ENCODE assay signal across 8 cellular contexts in genomic region chr11:76670475-76671235, GRCh38. TPM values are rescaled to one million over a fixed set of nuclear protein-coding genes. Genes with fewer than 3 reads are reported as not detected.
A peak's percentile ranks its signal among the peaks of the same experiment; 100 is the strongest.
DNase-seq lines count a peak whose midpoint lies in the region; ATAC-seq and TF ChIP-seq lines count a peak whose summit lies in the region.

LRRC32 (minus strand) TSS chr11:76670747; CDS start chr11:76665954, 4,793 bp downstream.

- 0 to 1% methylated on average over 68 to 85 of the region's 85 CpGs for WGBS in lung, 2 donors

- H3K27ac Mint-ChIP-seq in T-helper 1 cell treated with Interleukin-12 subunit alpha and Interleukin-12 subunit beta and Interleukin-4 antibody, amounts not matched to agents 30 μg/mL and 1 μg/mL, for 36 hours: no peak within 1 kb of the TSS

- H3K27me3 Mint-ChIP-seq in T-helper 1 cell treated with Interleukin-12 subunit alpha and Interleukin-12 subunit beta and Interleukin-4 antibody, amounts not matched to agents 30 μg/mL and 1 μg/mL, for 36 hours (ENCODE audit: low read depth): peaks cover 38% of the 10 kb centered on the region

- H3K36me3 ChIP-seq in lung (ENCODE audit: control insufficient read depth in 2 of 2, insufficient read depth in 2 of 2, low read length in 2 of 2) (no peaks in the 10 kb centered on the region), stomach smooth muscle (ENCODE audit: control insufficient read depth in 2 of 2, insufficient read depth in 2 of 2, low read length in 2 of 2) (no peaks in the 10 kb centered on the region)

- peaks cover 2% of the 10 kb centered on the region for H3K36me3 Mint-ChIP-seq in T-helper 1 cell treated with Interleukin-12 subunit alpha and Interleukin-12 subunit beta and Interleukin-4 antibody, amounts not matched to agents 30 μg/mL and 1 μg/mL, for 36 hours (ENCODE audit: low read depth)

- peak within 1 kb of the TSS; percentile 79 for H3K4me3 Mint-ChIP-seq in T-helper 1 cell treated with Interleukin-12 subunit alpha and Interleukin-12 subunit beta and Interleukin-4 antibody, amounts not matched to agents 30 μg/mL and 1 μg/mL, for 36 hours

- no peaks in the 10 kb centered on the region for H3K9me3 Mint-ChIP-seq in T-helper 1 cell treated with Interleukin-12 subunit alpha and Interleukin-12 subunit beta and Interleukin-4 antibody, amounts not matched to agents 30 μg/mL and 1 μg/mL, for 36 hours

- ATAC-seq in lung (ENCODE audit: insufficient read depth, low FRiP score) (peak; percentile 19), HG03175 (IDR thresholded peaks at IDR 0.05; ENCODE audit: unreplicated experiment) (no peak)

- H3K27me3 ChIP-seq in lung (ENCODE audit: control insufficient read depth, insufficient read depth) (no peaks in the 10 kb centered on the region), stomach smooth muscle (ENCODE audit: control insufficient read depth in 1 of 2, insufficient read depth in 2 of 2, low read length in 2 of 2) (peaks cover 9 to 25% of the 10 kb centered on the region in 2 donors)

- H3K27ac ChIP-seq in coronary artery (peak within 1 kb of the TSS; percentile 87 to 90), lung (ENCODE audit: low read depth in 1 of 2, low read length in 1 of 2) (peak within 1 kb of the TSS; percentile 70 to 80), stomach smooth muscle (ENCODE audit: low read length) (peak within 1 kb of the TSS; percentile 24)

- TF ChIP-seq CTCF in GM20000 (IDR thresholded peaks at IDR 0.05; ENCODE audit: extremely low read depth, missing control alignments) (no peak), coronary artery (IDR thresholded peaks at IDR 0.05) (no peak), lung (IDR thresholded peaks at IDR 0.05; ENCODE audit: control extremely low read depth, extremely low read depth) (no peak)

- H3K9ac ChIP-seq in stomach smooth muscle (ENCODE audit: low read length in 2 of 2): peak within 1 kb of the TSS in 1 of 2 donors; percentile 47

- peaks cover 0 to 5% of the 10 kb centered on the region in 2 donors for H3K4me1 ChIP-seq in lung (ENCODE audit: control insufficient read depth in 2 of 2, insufficient read depth in 2 of 2, low read length in 2 of 2)
- peaks cover 19% of the 10 kb centered on the region for H3K4me1 ChIP-seq in stomach smooth muscle (ENCODE audit: control insufficient read depth, insufficient read depth, low read length)

- peak; percentile 69 for DNase-seq in GM20000 (ENCODE audit: low spot score)
- no peak for DNase-seq in coronary artery (ENCODE audit: low spot score)
- peak; percentile 55 for DNase-seq in lung (ENCODE audit: low spot score)
- DNase-seq in NCI-H1436 (lab: John Stamatoyannopoulos, UW): no peak
- DNase-seq in Kasumi-1 (lab: John Stamatoyannopoulos, UW): no peak

- H3K4me3 ChIP-seq in coronary artery (peak within 1 kb of the TSS; percentile 81), lung (peak within 1 kb of the TSS; percentile 66), stomach smooth muscle (ENCODE audit: low read length in 2 of 2) (peak within 1 kb of the TSS; percentile 33 to 69)

- H3K4me1 Mint-ChIP-seq in T-helper 1 cell treated with Interleukin-12 subunit alpha and Interleukin-12 subunit beta and Interleukin-4 antibody, amounts not matched to agents 30 μg/mL and 1 μg/mL, for 36 hours (ENCODE audit: low read depth): peaks cover 19% of the 10 kb centered on the region

- H3K9me3 ChIP-seq in lung (ENCODE audit: control insufficient read depth in 2 of 2, insufficient read depth in 1 of 2, low read length in 1 of 2) (no peaks in the 10 kb centered on the region), stomach smooth muscle (ENCODE audit: control insufficient read depth in 2 of 2, low read length in 2 of 2) (no peaks in the 10 kb centered on the region)

RNA-seq across cellular contexts. Expression of gene LRRC32, which starts in this region (rescaled TPM):
- 10 to 100 TPM; 38.3 to 69.9 TPM for total RNA-seq in lung
- polyA plus RNA-seq in lung: 100 to 1,000 TPM; 100 to 159 TPM

Comparison
In these comparisons a context has a peak if more than half of its experiments do, and no peak if none do; other contexts are left out.
1. DNase-seq: peak in GM20000 (single experiment) and lung (single experiment); none in coronary artery (single experiment), NCI-H1436 (single experiment) and Kasumi-1 (0 of 2).
2. H3K27ac ChIP-seq: peak in every context shown above with its lines; median percentile 88 in coronary artery; 75 in lung; 24 in stomach smooth muscle.
3. Peak in every context shown above with its lines, with median percentiles within 50 percentile points of each other: H3K4me3 ChIP-seq.